ENCODE assay signal across 20 cellular contexts in genomic region chr1:205300149-205300548, GRCh38. TPM values are rescaled to one million over a fixed set of nuclear protein-coding genes. Genes with fewer than 3 reads are reported as not detected.
DNase-seq lines count a peak whose midpoint lies in the region; ATAC-seq, FAIRE-seq and TF ChIP-seq lines count a peak whose summit lies in the region.
"Had no signal": no experiment of that assay in that cellular context is flagged by ENCODE, and none has a peak within 500 bp of the region (broad histone marks: within the 10 kb centered on the region; RNA-seq: fewer than 3 reads in every experiment).

No MANE protein-coding gene starts in this region.

- no peak overlapping the region for H2BK5ac ChIP-seq in H9 (ENCODE audit: insufficient read length, low read length)

- FAIRE-seq in pancreas (lab: Jason Lieb, UNC): no peak

- no peak for ATAC-seq in T-cell (replicated peaks in 1 of 4)
- no peak for ATAC-seq in pancreas
- ATAC-seq in HG03439 (IDR thresholded peaks at IDR 0.05; ENCODE audit: unreplicated experiment): no peak
- ATAC-seq: stimulated activated naive CD8-positive, alpha-beta T cell treated with anti-CD3 and anti-CD28 coated beads, Interleukin-15, amount 100 ng/mL, for 72 hours had no signal

- no peak for DNase-seq in H9
- no peak for DNase-seq in T-cell
- peak in 1 of 6 donors; percentile 7 for DNase-seq in pancreas
- no peak for DNase-seq in NCI-H82 (lab: John Stamatoyannopoulos, UW)
- DNase-seq in tibial nerve (ENCODE audit: low spot score in 2 of 2): no peak
- no peak for DNase-seq in T-helper 1 cell
- DNase-seq: activated effector memory CD4-positive, alpha-beta T cell treated with anti-CD3 and anti-CD28 coated beads, Interleukin-2, amount 50 U/mL, for 16 hours; DMS79 treated with DMSO at 0.1 percent for 48 hours; dorsolateral prefrontal cortex; NCI-H2171; stimulated activated naive CD8-positive, alpha-beta T cell treated with anti-CD3 and anti-CD28 coated beads, Interleukin-15, amount 100 ng/mL, for 72 hours had no signal

- H4K5ac ChIP-seq in H9 (ENCODE audit: insufficient read length, low read depth, low read length): no peak overlapping the region

- H3K4me3 Mint-ChIP-seq in H9: no peak overlapping the region; a peak in 3 of 5 replicates
- H3K4me3 Mint-ChIP-seq in T-cell: no peak overlapping the region
- H3K4me3 Mint-ChIP-seq: stimulated activated naive CD8-positive, alpha-beta T cell treated with anti-CD3 and anti-CD28 coated beads, Interleukin-15, amount 100 ng/mL, for 72 hours had no signal

- intact Hi-C loops in pancreas (cut with DNase I): no loop called here

- no peak overlapping the region for H2BK120ac ChIP-seq in H9 (ENCODE audit: low read depth, low read length, poor library complexity, severe bottlenecking)

- no peak overlapping the region for H3K18ac ChIP-seq in H9 (ENCODE audit: insufficient read length, low read depth, low read length)

- peaks cover 15% of the 10 kb centered on the region; the same call in 1 of the 2 replicates for H3K4me1 ChIP-seq in H9 (ENCODE audit: insufficient read depth, low read length)
- peaks cover 43% of the 10 kb centered on the region for H3K4me1 ChIP-seq in iPS-20b (ENCODE audit: insufficient read depth, low read length)
- H3K4me1 ChIP-seq in pancreas: peaks cover 14 to 19% (median 17%) of the 10 kb centered on the region in 3 donors
- H3K4me1 ChIP-seq in tibial nerve: peaks cover 0 to 20% (median 11%) of the 10 kb centered on the region in 4 donors

- POLR2A ChIA-PET in T-cell (lab: Charles Lee): no interaction called here

- H3K79me2 ChIP-seq in H9 (ENCODE audit: insufficient read depth, low read length): no peaks in the 10 kb centered on the region

- peaks cover 5% of the 10 kb centered on the region for H3K23me2 ChIP-seq in H9 (ENCODE audit: insufficient read length, low read depth, low read length, poor library complexity, severe bottlenecking)

- peak overlapping the region; percentile 100 for H3K27ac Mint-ChIP-seq in H9
- H3K27ac Mint-ChIP-seq in T-cell: peak overlapping the region; percentile 49 to 78

- H3K27me3 ChIP-seq in H9 (ENCODE audit: insufficient read depth, low read length): no peaks in the 10 kb centered on the region
- H3K27me3 ChIP-seq in iPS-20b (ENCODE audit: insufficient read depth, low read length): no peaks in the 10 kb centered on the region
- no peaks in the 10 kb centered on the region for H3K27me3 ChIP-seq in pancreas
- no peaks in the 10 kb centered on the region for H3K27me3 ChIP-seq in tibial nerve
- H3K27me3 ChIP-seq: ascending aorta, dorsolateral prefrontal cortex had no signal

- no peak overlapping the region for H4K8ac ChIP-seq in H9 (replicated peaks; ENCODE audit: insufficient read length, low read depth, low read length)

- no peak overlapping the region for H3K4me2 ChIP-seq in H9 (ENCODE audit: insufficient read depth, insufficient read length, low read length)

- no peak overlapping the region for H3K23ac ChIP-seq in H9 (ENCODE audit: insufficient read length, low read depth, low read length)

- no peak overlapping the region for H2BK12ac ChIP-seq in H9 (ENCODE audit: insufficient read length, low read depth, low read length)

- H3K27ac ChIP-seq in H9 (ENCODE audit: insufficient read length, low read depth, low read length): peak overlapping the region; percentile 99
- H3K27ac ChIP-seq in iPS-20b (ENCODE audit: low read length): peak overlapping the region; percentile 86
- peak overlapping the region in 3 of 4 donors; percentile 10 to 82 (median 67) for H3K27ac ChIP-seq in pancreas
- peak overlapping the region in 1 of 4 donors; percentile 68 for H3K27ac ChIP-seq in tibial nerve
- H3K27ac ChIP-seq: ascending aorta; BLaER1 treated with 17β-estradiol and CSF1 and Interleukin-3, amounts not matched to agents 10 nM and 100 nM; dorsolateral prefrontal cortex; VCaP had no signal

- H3K56ac ChIP-seq in H9 (ENCODE audit: insufficient read length, low read depth, low read length): no peak overlapping the region

- peaks cover 31% of the 10 kb centered on the region for H3K36me3 ChIP-seq in iPS-20b (ENCODE audit: insufficient read depth, low read depth, low read length)
- peaks cover 9 to 25% (median 16%) of the 10 kb centered on the region in 3 donors for H3K36me3 ChIP-seq in pancreas
- H3K36me3 ChIP-seq in tibial nerve: peaks cover 0 to 26% (median 20%) of the 10 kb centered on the region in 3 donors
- H3K36me3 ChIP-seq: ascending aorta had no signal

- no peak overlapping the region for H2BK20ac ChIP-seq in H9 (ENCODE audit: low read depth, low read length, poor library complexity, severe bottlenecking)

- H3K36me3 Mint-ChIP-seq in H9 (ENCODE audit: insufficient read depth in 1 of 3, low read depth in 3 of 3): peaks cover 14 to 28% (median 28%) of the 10 kb centered on the region in 3 experiments
- peaks cover 22% of the 10 kb centered on the region for H3K36me3 Mint-ChIP-seq in T-cell

- H2AFZ ChIP-seq in H9 (ENCODE audit: low read length): no peak overlapping the region

- H3T11ph ChIP-seq in H9 (ENCODE audit: low read length): no peak overlapping the region

- H3K27me3 Mint-ChIP-seq in H9 (ENCODE audit: low read depth): no peaks in the 10 kb centered on the region
- H3K27me3 Mint-ChIP-seq in T-cell: no peaks in the 10 kb centered on the region
- H3K27me3 Mint-ChIP-seq: stimulated activated naive CD8-positive, alpha-beta T cell treated with anti-CD3 and anti-CD28 coated beads, Interleukin-15, amount 100 ng/mL, for 72 hours had no signal

- no peak overlapping the region for H2AK5ac ChIP-seq in H9 (ENCODE audit: insufficient read length, low read length)

- H4K20me1 ChIP-seq in H9 (ENCODE audit: control insufficient read depth, insufficient read depth, insufficient read length): no peaks in the 10 kb centered on the region

- no CpG with 5 or more reads among the region's 9 CpGs for WGBS in H9 (ENCODE audit: extremely low coverage, insufficient read length, low lambda C conversion rate)
- 92% methylated on average over 9 of the region's 9 CpGs for WGBS in pancreas, 2 donors
- 80 to 88% methylated on average over 9 of the region's 9 CpGs for WGBS in tibial nerve, 2 donors

- TF ChIP-seq CTCF in H9 (conservative IDR thresholded peaks at IDR 0.05) (no peak), pancreas (IDR thresholded peaks at IDR 0.05) (no peak), tibial nerve (IDR thresholded peaks at IDR 0.05) (no peak)

- no peak overlapping the region for H3K4ac ChIP-seq in H9 (ENCODE audit: low read depth, low read length)

- H3K9me3 ChIP-seq in H9 (ENCODE audit: control insufficient read depth, low read depth, low read length) (no peaks in the 10 kb centered on the region), iPS-20b (ENCODE audit: insufficient read depth, low read depth, low read length) (no peaks in the 10 kb centered on the region), pancreas (no peaks in the 10 kb centered on the region), tibial nerve (no peaks in the 10 kb centered on the region)
- H3K9me3 ChIP-seq: ascending aorta; BLaER1 treated with 17β-estradiol and CSF1 and Interleukin-3, amounts not matched to agents 10 nM and 100 nM; HAP-1 had no signal

- no peaks in the 10 kb centered on the region for H3K79me1 ChIP-seq in H9 (ENCODE audit: insufficient read depth, low read depth, low read length, poor library complexity, severe bottlenecking)

- H3K4me3 ChIP-seq in iPS-20b (ENCODE audit: low read length): no peak overlapping the region
- H3K4me3 ChIP-seq in pancreas: no peak overlapping the region
- H3K4me3 ChIP-seq in tibial nerve: no peak overlapping the region
- H3K4me3 ChIP-seq: ascending aorta; BLaER1 treated with 17β-estradiol and CSF1 and Interleukin-3, amounts not matched to agents 10 nM and 100 nM; dorsolateral prefrontal cortex; HAP-1 had no signal

- no peak overlapping the region for H4K91ac ChIP-seq in H9 (ENCODE audit: insufficient read length, low read depth, low read length)

- H3K9me3 Mint-ChIP-seq in H9 (no peaks in the 10 kb centered on the region; a peak in 1 of 5 replicates), T-cell (no peaks in the 10 kb centered on the region)
- H3K9me3 Mint-ChIP-seq: stimulated activated naive CD8-positive, alpha-beta T cell treated with anti-CD3 and anti-CD28 coated beads, Interleukin-15, amount 100 ng/mL, for 72 hours had no signal

- no peak overlapping the region for H3K9ac ChIP-seq in H9 (ENCODE audit: extremely low read depth, insufficient read length, low read length)
- peak overlapping the region; percentile 85; the same call in 1 of the 2 replicates for H3K9ac ChIP-seq in iPS-20b (ENCODE audit: low read depth, low read length)
- H3K9ac ChIP-seq: BLaER1 treated with 17β-estradiol and CSF1 and Interleukin-3, amounts not matched to agents 10 nM and 100 nM had no signal

- H3K4me1 Mint-ChIP-seq in H9 (peaks cover 62 to 77% of the 10 kb centered on the region in 2 experiments), T-cell (peaks cover 60 to 71% (median 65%) of the 10 kb centered on the region in 3 donors)

- H3K14ac ChIP-seq in H9 (ENCODE audit: insufficient read depth, low read length): no peak overlapping the region

- TF ChIP-seq EP300 in tibial nerve (IDR thresholded peaks at IDR 0.05): no peak

- no peak for TF ChIP-seq POLR2A in tibial nerve (IDR thresholded peaks at IDR 0.05)

- CTCF ChIA-PET in T-cell (lab: Charles Lee): interaction anchor here in 1 of 2 donors (1.0 kb wide), 1 partner anchor 25 kb away, joined by 3 read pairs; no protein-coding TSS in a partner anchor

- H2BK15ac ChIP-seq in H9 (ENCODE audit: low read depth, low read length): no peak overlapping the region

RNA-seq across cellular contexts. Expression of gene NUAK2, which starts 21.4 kb away (rescaled TPM):
- total RNA-seq in H9 (2021) (15.4 and 15.5 TPM in 2 replicates), T-cell (10 to 100 TPM; 15.0 to 38.7 (median 32.7) TPM), pancreas (10 to 100 TPM in 2 of 6 donors, 1 to 10 TPM in 4; 6.3 to 14.4 (median 8.6) TPM), tibial nerve (1 to 10 TPM in 3 of 4 donors, under 1 TPM in 1; 0.60 to 5.3 (median 2.7) TPM)
- 1 to 10 TPM; 7.9 to 9.5 TPM for polyA plus RNA-seq in pancreas

RNA-seq across cellular contexts. Expression of gene KLHDC8A, which starts 56.6 kb away (rescaled TPM):
- total RNA-seq in H9 (2021) (0.96 and 1.0 TPM in 2 replicates), T-cell (under 1 TPM in 1 of 5 donors, not detected in 4; 0.30 TPM), pancreas (1 to 10 TPM in 1 of 6 donors, under 1 TPM in 5; 0.28 to 1.5 (median 0.68) TPM), tibial nerve (1 to 10 TPM; 4.1 to 5.5 (median 4.6) TPM)
- 1 to 10 TPM in 1 of 2 donors, under 1 TPM in 1; 0.99 to 5.4 TPM for polyA plus RNA-seq in pancreas
- total RNA-seq: ascending aorta, HepG2, lung microvascular endothelial cell, omental fat pad had no signal
- polyA plus RNA-seq: HepG2 had no signal
